Comparison of ENCODE assay signal across 11 cellular contexts in the genomic region with DNA sequence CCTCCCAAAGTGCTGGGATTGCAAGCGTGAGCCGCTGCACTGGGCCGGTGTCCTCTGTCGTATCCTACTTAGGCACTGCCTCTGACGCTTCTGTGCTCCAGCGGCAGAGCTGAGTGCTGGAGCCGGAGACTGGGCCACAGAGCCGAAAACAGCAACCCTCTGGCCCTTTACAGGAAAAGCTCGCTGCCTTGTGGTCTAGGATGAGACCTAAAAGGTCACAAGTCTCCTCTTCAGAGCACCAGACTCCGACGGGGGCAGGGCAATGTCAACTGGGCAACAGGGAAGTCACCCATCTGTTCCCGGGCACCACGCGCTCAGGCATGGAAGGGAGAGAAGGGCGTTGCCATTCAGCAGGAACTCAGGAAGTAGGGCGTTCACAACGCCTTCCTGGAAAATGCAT.
DNase-seq lines count a peak whose midpoint lies in the region; ATAC-seq, FAIRE-seq and TF ChIP-seq lines count a peak whose summit lies in the region.
"Had no signal": no experiment of that assay in that cellular context is flagged by ENCODE, and none has a peak within 500 bp of the region (broad histone marks: within the 10 kb centered on the region; RNA-seq: fewer than 3 reads in every experiment).

No MANE protein-coding gene starts in this region.

- no peaks in the 10 kb centered on the region for H4K20me1 ChIP-seq in endothelial cell of umbilical vein (replicated peaks; ENCODE audit: control insufficient read depth, extremely low read depth, insufficient read depth, low read length)

- H3K27ac ChIP-seq in endothelial cell of umbilical vein (ENCODE audit: insufficient read depth, low read depth, low read length): no peak overlapping the region
- no peak overlapping the region for H3K27ac ChIP-seq in naive thymus-derived CD4-positive, alpha-beta T cell (ENCODE audit: low read depth, low read length)

- FAIRE-seq in endothelial cell of umbilical vein (lab: Jason Lieb, UNC) (peak; percentile 66), GM19239 (lab: Jason Lieb, UNC) (no peak)

- POLR2A ChIA-PET in endothelial cell of umbilical vein (lab: Charles Lee): no interaction called here
- POLR2A ChIA-PET in naive thymus-derived CD4-positive, alpha-beta T cell (lab: Charles Lee): interaction anchor here (4.6 kb wide), 1 partner anchor 91 kb away, joined by 24 read pairs; a partner anchor contains a TSS

- H3K9me3 Mint-ChIP-seq in stimulated activated naive CD8-positive, alpha-beta T cell treated with anti-CD3 and anti-CD28 coated beads, Interleukin-15, amount 100 ng/mL, for 72 hours: peaks cover 9 to 11% of the 10 kb centered on the region in 2 donors
- peaks cover 0 to 14% (median 0%) of the 10 kb centered on the region in 11 donors for H3K9me3 Mint-ChIP-seq in naive thymus-derived CD4-positive, alpha-beta T cell

- no peak for TF ChIP-seq POLR2A in endothelial cell of umbilical vein (IDR thresholded peaks at IDR 0.05; ENCODE audit: low read depth, low read length)

- H3K36me3 ChIP-seq in endothelial cell of umbilical vein (ENCODE audit: control insufficient read depth in 2 of 2, extremely low read depth in 1 of 2, insufficient read depth in 2 of 2, low read length in 2 of 2): no peaks in the 10 kb centered on the region
- H3K36me3 ChIP-seq in naive thymus-derived CD4-positive, alpha-beta T cell (ENCODE audit: control insufficient read depth in 2 of 3, insufficient read depth in 3 of 3, low read length in 3 of 3): no peaks in the 10 kb centered on the region
- H3K36me3 ChIP-seq: Peyer's patch had no signal

- H3K9me3 ChIP-seq in endothelial cell of umbilical vein (replicated peaks; ENCODE audit: control insufficient read depth, insufficient read depth, low read length): no peaks in the 10 kb centered on the region
- no peaks in the 10 kb centered on the region for H3K9me3 ChIP-seq in naive thymus-derived CD4-positive, alpha-beta T cell (ENCODE audit: control insufficient read depth in 2 of 3, low read length in 3 of 3)
- H3K9me3 ChIP-seq: Peyer's patch had no signal

- peak; percentile 34 for DNase-seq in stimulated activated naive CD8-positive, alpha-beta T cell treated with anti-CD3 and anti-CD28 coated beads, Interleukin-15, Interleukin-2, amounts not matched to agents 100 U/mL and 50 U/mL, for 24 hours
- DNase-seq in stimulated activated naive CD8-positive, alpha-beta T cell treated with anti-CD3 and anti-CD28 coated beads, Interleukin-15, amount 100 ng/mL, for 72 hours: no peak
- DNase-seq in endothelial cell of umbilical vein (ENCODE audit: low read depth, low spot score) (no peak), AML-193 (lab: John Stamatoyannopoulos, UW) (no peak), GM19240 (ENCODE audit: insufficient read length, low spot score) (no peak), GM19239 (ENCODE audit: insufficient read length, low spot score) (no peak)
- DNase-seq in naive thymus-derived CD4-positive, alpha-beta T cell: no peak
- DNase-seq: MM.1S, naive B cell had no signal

- H3K4me3 Mint-ChIP-seq in stimulated activated naive CD8-positive, alpha-beta T cell treated with anti-CD3 and anti-CD28 coated beads, Interleukin-15, amount 100 ng/mL, for 72 hours: peak overlapping the region in 1 of 2 donors; percentile 34
- peak overlapping the region in 2 of 10 donors; percentile 34 to 58 for H3K4me3 Mint-ChIP-seq in naive thymus-derived CD4-positive, alpha-beta T cell

- no peak overlapping the region for H3K9ac ChIP-seq in endothelial cell of umbilical vein (replicated peaks; ENCODE audit: extremely low read depth, insufficient read depth, low read length)

- intact Hi-C loops in endothelial cell of umbilical vein (cut with micrococcal nuclease): no loop called here
- intact Hi-C loops in naive thymus-derived CD4-positive, alpha-beta T cell (cut with micrococcal nuclease): no loop called here

- no peak overlapping the region for H3K4me3 ChIP-seq in endothelial cell of umbilical vein (replicated peaks in 1 of 3; ENCODE audit: insufficient read depth in 1 of 3, low read depth in 1 of 3, low read length in 3 of 3)
- no peak overlapping the region for H3K4me3 ChIP-seq in naive thymus-derived CD4-positive, alpha-beta T cell (ENCODE audit: low read length)
- H3K4me3 ChIP-seq: Peyer's patch had no signal

- peak overlapping the region; percentile 83 for H2AFZ ChIP-seq in endothelial cell of umbilical vein (ENCODE audit: low read depth, low read length)

- dilution Hi-C loops in endothelial cell of umbilical vein (cut with MboI; ENCODE audit: extremely low pct_ligation_motif_present, low sequenced_read_pairs): no loop called here

- TF ChIP-seq CTCF in endothelial cell of umbilical vein (IDR thresholded peaks at IDR 0.05; ENCODE audit: extremely low read depth in 1 of 2, insufficient read depth in 1 of 2, low read depth in 1 of 2, low read length in 2 of 2): no peak

- peaks cover 26% of the 10 kb centered on the region for H3K4me1 Mint-ChIP-seq in stimulated activated naive CD8-positive, alpha-beta T cell treated with anti-CD3 and anti-CD28 coated beads, Interleukin-15, amount 100 ng/mL, for 72 hours
- peaks cover 2 to 33% (median 15%) of the 10 kb centered on the region in 7 donors for H3K4me1 Mint-ChIP-seq in naive thymus-derived CD4-positive, alpha-beta T cell

- H3K4me1 ChIP-seq in endothelial cell of umbilical vein (ENCODE audit: control insufficient read depth, extremely low read depth, insufficient read depth, low read length): no peaks in the 10 kb centered on the region
- peaks cover 0 to under 1% of the 10 kb centered on the region in 2 donors for H3K4me1 ChIP-seq in naive thymus-derived CD4-positive, alpha-beta T cell (ENCODE audit: control insufficient read depth in 2 of 2, insufficient read depth in 2 of 2, low read length in 2 of 2)

- H3K27me3 ChIP-seq in endothelial cell of umbilical vein (ENCODE audit: control insufficient read depth in 2 of 2, insufficient read depth in 2 of 2, low read length in 2 of 2): no peaks in the 10 kb centered on the region
- H3K27me3 ChIP-seq in naive thymus-derived CD4-positive, alpha-beta T cell (ENCODE audit: control insufficient read depth in 2 of 2, insufficient read depth in 2 of 2, low read length in 2 of 2): no peaks in the 10 kb centered on the region
- H3K27me3 ChIP-seq: Peyer's patch had no signal

- H3K27ac Mint-ChIP-seq in stimulated activated naive CD8-positive, alpha-beta T cell treated with anti-CD3 and anti-CD28 coated beads, Interleukin-15, amount 100 ng/mL, for 72 hours: peak overlapping the region in 1 of 2 donors; percentile 7
- peak overlapping the region in 3 of 9 donors; percentile 0 to 60 (median 21) for H3K27ac Mint-ChIP-seq in naive thymus-derived CD4-positive, alpha-beta T cell

- no peaks in the 10 kb centered on the region for H3K79me2 ChIP-seq in endothelial cell of umbilical vein (ENCODE audit: control insufficient read depth, insufficient read depth, low read length)

- peak; percentile 62 for ATAC-seq in stimulated activated naive CD8-positive, alpha-beta T cell treated with anti-CD3 and anti-CD28 coated beads, Interleukin-15, Interleukin-2, amounts not matched to agents 100 U/mL and 50 U/mL, for 24 hours
- ATAC-seq in stimulated activated naive CD8-positive, alpha-beta T cell treated with anti-CD3 and anti-CD28 coated beads, Interleukin-15, amount 100 ng/mL, for 72 hours: no peak
- ATAC-seq in naive thymus-derived CD4-positive, alpha-beta T cell: peak; percentile 31
- ATAC-seq in GM21526 (IDR thresholded peaks at IDR 0.05; ENCODE audit: low FRiP score, unreplicated experiment): no peak

- peaks cover 0 to 6% (median 0%) of the 10 kb centered on the region in 5 donors for H3K36me3 Mint-ChIP-seq in naive thymus-derived CD4-positive, alpha-beta T cell

- BruUV-seq in endothelial cell of umbilical vein (replicated peaks; lab: Mats Ljungman, UMichigan): no TSS peak

- H3K9me1 ChIP-seq in endothelial cell of umbilical vein (replicated peaks; ENCODE audit: control insufficient read depth, extremely low read depth, insufficient read depth, low read length): no peaks in the 10 kb centered on the region

- H3K27me3 Mint-ChIP-seq in stimulated activated naive CD8-positive, alpha-beta T cell treated with anti-CD3 and anti-CD28 coated beads, Interleukin-15, amount 100 ng/mL, for 72 hours: no peaks in the 10 kb centered on the region
- no peaks in the 10 kb centered on the region for H3K27me3 Mint-ChIP-seq in naive thymus-derived CD4-positive, alpha-beta T cell
- H3K27me3 Mint-ChIP-seq: naive B cell had no signal

- no peak overlapping the region for H3K4me2 ChIP-seq in endothelial cell of umbilical vein (ENCODE audit: insufficient read depth, low read length)

- CTCF ChIA-PET in endothelial cell of umbilical vein (lab: Charles Lee): interaction anchor here (0.6 to 0.7 kb wide), 2 partner anchors 12 to 44 kb away, joined by 3 to 5 read pairs; no protein-coding TSS in a partner anchor
- CTCF ChIA-PET in naive thymus-derived CD4-positive, alpha-beta T cell (lab: Charles Lee): no interaction called here

TF ChIP-seq in endothelial cell of umbilical vein, 7 proteins besides CTCF, POLR2A, EP300 and RAD21:
- no peak for TF ChIP-seq JUN (IDR thresholded peaks at IDR 0.05; ENCODE audit: borderline replicate concordance, insufficient read depth, insufficient read length, low read depth)
- TF ChIP-seq POLR2AphosphoS5 (IDR thresholded peaks at IDR 0.05; ENCODE audit: insufficient read depth, low read depth, low read length): no peak
- TF ChIP-seq EZH2 (IDR thresholded peaks at IDR 0.05; ENCODE audit: borderline replicate concordance, low read depth, low read length, severe bottlenecking): no peak
- TF ChIP-seq, protein P1, sequence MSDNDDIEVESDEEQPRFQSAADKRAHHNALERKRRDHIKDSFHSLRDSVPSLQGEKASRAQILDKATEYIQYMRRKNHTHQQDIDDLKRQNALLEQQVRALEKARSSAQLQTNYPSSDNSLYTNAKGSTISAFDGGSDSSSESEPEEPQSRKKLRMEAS (IDR thresholded peaks at IDR 0.05; ENCODE audit: insufficient read depth, insufficient read length): no peak
- TF ChIP-seq FOS (IDR thresholded peaks at IDR 0.05; ENCODE audit: borderline replicate concordance, insufficient read depth, low read length): no peak
- TF ChIP-seq GATA2 (IDR thresholded peaks at IDR 0.05; ENCODE audit: insufficient read depth, insufficient read length, low read depth, low read length): no peak

Comparison
In these comparisons a context has a peak if more than half of its experiments do, and no peak if none do; other contexts are left out.
1. ATAC-seq: peak in stimulated activated naive CD8-positive, alpha-beta T cell treated with anti-CD3 and anti-CD28 coated beads, Interleukin-15, Interleukin-2, amounts not matched to agents 100 U/mL and 50 U/mL, for 24 hours (single experiment) and naive thymus-derived CD4-positive, alpha-beta T cell (single experiment); none in stimulated activated naive CD8-positive, alpha-beta T cell treated with anti-CD3 and anti-CD28 coated beads, Interleukin-15, amount 100 ng/mL, for 72 hours (single experiment) and GM21526 (single experiment).